ENCODE assay signal across 8 cellular contexts in the genomic region with DNA sequence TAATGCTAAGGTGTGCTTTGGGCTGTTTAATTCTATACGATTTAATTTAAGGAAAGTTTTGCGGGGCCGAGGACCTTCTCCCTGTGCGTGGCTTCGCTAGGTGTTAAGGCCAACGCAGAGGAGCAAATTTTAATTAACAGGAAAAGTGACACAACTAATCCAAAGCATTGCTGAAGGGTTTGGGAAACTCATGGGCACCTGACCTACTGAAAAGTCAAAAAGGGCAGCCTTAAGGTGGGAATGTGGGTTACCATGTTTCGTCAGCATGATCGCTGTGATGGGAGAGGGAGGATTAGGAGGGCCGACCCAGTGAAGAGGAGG. TPM values are rescaled to one million over a fixed set of nuclear protein-coding genes. Genes with fewer than 3 reads are reported as not detected.
DNase-seq lines count a peak whose midpoint lies in the region; ATAC-seq and TF ChIP-seq lines count a peak whose summit lies in the region.

No MANE protein-coding gene starts in this region.

- H3K4me2 ChIP-seq in IMR-90 (ENCODE audit: low read depth, low read length), result peak overlapping the region; percentile 98

- H4K5ac ChIP-seq in IMR-90 (ENCODE audit: low read depth, low read length), result peak overlapping the region; percentile 98

- TF ChIP-seq CTCF in AG04449 (IDR thresholded peaks at IDR 0.05; ENCODE audit: insufficient read depth, low read length, missing control alignments) (no peak), IMR-90 (conservative IDR thresholded peaks at IDR 0.05; ENCODE audit: low read depth, low read length) (no peak)

- TF ChIP-seq POLR2A in IMR-90 (IDR thresholded peaks at IDR 0.05; ENCODE audit: low read depth, low read length), result no peak

- H3K9me3 ChIP-seq in IMR-90 (ENCODE audit: control insufficient read depth, insufficient read depth, low read length) (no peaks in the 10 kb centered on the region), muscle layer of duodenum (ENCODE audit: control insufficient read depth in 1 of 2, low read length in 2 of 2) (no peaks in the 10 kb centered on the region)

- TF ChIP-seq RAD21 in IMR-90 (IDR thresholded peaks at IDR 0.05; ENCODE audit: low read length), result no peak

- dilution Hi-C loops in IMR-90 (cut with HindIII; ENCODE audit: low sequenced_read_pairs, unreplicated experiment), result no loop called here

- H3K27me3 ChIP-seq in IMR-90 (ENCODE audit: control insufficient read depth, insufficient read depth, low read length) (no peaks in the 10 kb centered on the region), muscle layer of duodenum (ENCODE audit: low read depth, low read length) (no peaks in the 10 kb centered on the region)

- H3K9me1 ChIP-seq in IMR-90 (ENCODE audit: insufficient read depth, low read length), result no peaks in the 10 kb centered on the region; the same call in 1 of the 2 replicates

- H3K4me1 ChIP-seq in IMR-90 (ENCODE audit: control insufficient read depth, insufficient read depth, low read length) (peaks cover 2% of the 10 kb centered on the region), muscle layer of duodenum (ENCODE audit: control insufficient read depth in 1 of 2, insufficient read depth in 2 of 2, low read length in 2 of 2) (peaks cover 0 to 31% of the 10 kb centered on the region in 2 donors)

- H4K91ac ChIP-seq in IMR-90 (ENCODE audit: insufficient read depth, low read depth, low read length), result peak overlapping the region; percentile 57; the same call in 1 of the 2 replicates

- peak overlapping the region; percentile 89 for H3K23ac ChIP-seq in IMR-90 (ENCODE audit: low read depth, low read length)

- POLR2A ChIA-PET in AG04449 (lab: Yijun Ruan, JAX), result interaction anchor here (1.0 to 1.2 kb wide), 2 partner anchors 11 to 20 kb away, joined by 5 to 6 read pairs; no protein-coding TSS in a partner anchor
- POLR2A ChIA-PET in IMR-90 (lab: Charles Lee; ENCODE audit: unreplicated experiment), result interaction anchor here (1.2 kb wide), 1 partner anchor 10 kb away, joined by 6 read pairs; no protein-coding TSS in a partner anchor

- peak overlapping the region; percentile 42 for H2AK9ac ChIP-seq in IMR-90 (replicated peaks; ENCODE audit: low read depth, low read length, poor library complexity)

- H2AK5ac ChIP-seq in IMR-90 (ENCODE audit: low read depth, low read length), result peak overlapping the region; percentile 89

- peak overlapping the region; percentile 54; the same call in 1 of the 2 replicates for H3K18ac ChIP-seq in IMR-90 (ENCODE audit: low read depth, low read length)

- peaks cover 12 to 53% of the 10 kb centered on the region in 2 experiments for H3K79me1 ChIP-seq in IMR-90 (ENCODE audit: low read depth in 1 of 2, low read length in 2 of 2)

- no peak for ATAC-seq in IMR-90 (ENCODE audit: low read depth)
- no peak for ATAC-seq in HG03045 (IDR thresholded peaks at IDR 0.05; ENCODE audit: unreplicated experiment)

- in situ Hi-C loops in IMR-90 (cut with MboI; ENCODE audit: low sequenced_read_pairs), result no loop called here

- 0 out of 2 replicates have a peak overlapping the region, but pooled peaks have one; percentile 22 for H3K56ac ChIP-seq in IMR-90 (ENCODE audit: extremely low read depth, insufficient read depth, low read length)

- DNase-seq in AG04449 (ENCODE audit: low read depth, low spot score) (no peak), IMR-90 (no peak), caudate nucleus (lab: John Stamatoyannopoulos, UW) (peak in 1 of 61 donors; percentile 42), SIG-M5 (lab: John Stamatoyannopoulos, UW) (no peak), NCI-H1417 (lab: John Stamatoyannopoulos, UW) (no peak), NCI-H526 (lab: John Stamatoyannopoulos, UW) (no peak)

- H3K27ac ChIP-seq in IMR-90 (ENCODE audit: insufficient read depth, low read length) (peak overlapping the region; percentile 79), caudate nucleus (ENCODE audit: low read depth, low read length) (peak overlapping the region; percentile 77), muscle layer of duodenum (ENCODE audit: low read length) (peak overlapping the region; percentile 85)

- BruUV-seq in IMR-90 (replicated peaks; lab: Mats Ljungman, UMichigan), result no TSS peak

- peak overlapping the region; percentile 89 for H3K14ac ChIP-seq in IMR-90 (replicated peaks; ENCODE audit: low read depth, low read length)

- CTCF ChIA-PET in AG04449 (lab: Yijun Ruan, JAX) (interaction anchor here (2.5 kb wide), 1 partner anchor 48 kb away, joined by 11 read pairs; a partner anchor contains a TSS), IMR-90 (lab: Yijun Ruan, JAX) (interaction anchor here (0.8 kb wide), 1 partner anchor 10 kb away, joined by 6 read pairs; no protein-coding TSS in a partner anchor)

- no peak overlapping the region for H2BK20ac ChIP-seq in IMR-90 (ENCODE audit: low read depth, low read length)

- peaks cover 1% of the 10 kb centered on the region; the same call in 1 of the 2 replicates for H4K20me1 ChIP-seq in IMR-90 (ENCODE audit: insufficient read depth, low read length)

- H2BK15ac ChIP-seq in IMR-90 (ENCODE audit: low read depth, low read length), result no peak overlapping the region

- peaks cover 45% of the 10 kb centered on the region for H3K36me3 ChIP-seq in IMR-90 (ENCODE audit: control insufficient read depth, insufficient read depth, low read length)
- peaks cover 40 to 55% of the 10 kb centered on the region in 2 donors for H3K36me3 ChIP-seq in muscle layer of duodenum (ENCODE audit: control insufficient read depth in 1 of 2, insufficient read depth in 2 of 2, low read length in 2 of 2)

- peak overlapping the region; percentile 78 for H2BK5ac ChIP-seq in IMR-90 (ENCODE audit: low read depth, low read length, poor library complexity, severe bottlenecking)

- H2AFZ ChIP-seq in IMR-90 (replicated peaks; ENCODE audit: low read length, poor library complexity), result peak overlapping the region; percentile 90

- peak overlapping the region; percentile 32; the same call in 1 of the 2 replicates for H2BK120ac ChIP-seq in IMR-90 (ENCODE audit: low read depth, low read length)

- H3K4me3 ChIP-seq in AG04449 (ENCODE audit: low read depth, low read length) (peak overlapping the region; percentile 75), IMR-90 (ENCODE audit: insufficient read depth, low read depth, low read length) (peak overlapping the region; percentile 90), muscle layer of duodenum (ENCODE audit: low read depth in 1 of 2, low read length in 2 of 2) (peak overlapping the region; percentile 80 to 85)

- H3K4ac ChIP-seq in IMR-90 (ENCODE audit: low read depth, low read length), result peak overlapping the region; percentile 91

- peak overlapping the region; percentile 88 for H3K9ac ChIP-seq in IMR-90 (ENCODE audit: low read depth, low read length)

- peak overlapping the region; percentile 88 to 97 for H4K8ac ChIP-seq in IMR-90 (ENCODE audit: low read depth in 2 of 2, low read length in 2 of 2)

- 100% methylated on average over 2 of the region's 9 CpGs; no CpG with 5 or more reads in 1 of the 2 experiments for WGBS in IMR-90 (ENCODE audit: extremely low coverage in 2 of 2, insufficient read length in 1 of 2), 2 experiments

- intact Hi-C loops in IMR-90 (cut with micrococcal nuclease), result no loop called here

TF ChIP-seq in IMR-90, 13 proteins besides CTCF, POLR2A, EP300 and RAD21:
- no peak for TF ChIP-seq MAZ (IDR thresholded peaks at IDR 0.05; ENCODE audit: borderline replicate concordance, low read depth, low read length)
- no peak for TF ChIP-seq MAFK (IDR thresholded peaks at IDR 0.05; ENCODE audit: low read depth, low read length)
- TF ChIP-seq RFX5 (IDR thresholded peaks at IDR 0.05; ENCODE audit: low read depth, low read length), result no peak
- TF ChIP-seq, protein P1, sequence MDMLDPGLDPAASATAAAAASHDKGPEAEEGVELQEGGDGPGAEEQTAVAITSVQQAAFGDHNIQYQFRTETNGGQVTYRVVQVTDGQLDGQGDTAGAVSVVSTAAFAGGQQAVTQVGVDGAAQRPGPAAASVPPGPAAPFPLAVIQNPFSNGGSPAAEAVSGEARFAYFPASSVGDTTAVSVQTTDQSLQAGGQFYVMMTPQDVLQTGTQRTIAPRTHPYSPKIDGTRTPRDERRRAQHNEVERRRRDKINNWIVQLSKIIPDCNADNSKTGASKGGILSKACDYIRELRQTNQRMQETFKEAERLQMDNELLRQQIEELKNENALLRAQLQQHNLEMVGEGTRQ (IDR thresholded peaks at IDR 0.05; ENCODE audit: low read depth, low read length), result no peak
- TF ChIP-seq, protein P2, sequence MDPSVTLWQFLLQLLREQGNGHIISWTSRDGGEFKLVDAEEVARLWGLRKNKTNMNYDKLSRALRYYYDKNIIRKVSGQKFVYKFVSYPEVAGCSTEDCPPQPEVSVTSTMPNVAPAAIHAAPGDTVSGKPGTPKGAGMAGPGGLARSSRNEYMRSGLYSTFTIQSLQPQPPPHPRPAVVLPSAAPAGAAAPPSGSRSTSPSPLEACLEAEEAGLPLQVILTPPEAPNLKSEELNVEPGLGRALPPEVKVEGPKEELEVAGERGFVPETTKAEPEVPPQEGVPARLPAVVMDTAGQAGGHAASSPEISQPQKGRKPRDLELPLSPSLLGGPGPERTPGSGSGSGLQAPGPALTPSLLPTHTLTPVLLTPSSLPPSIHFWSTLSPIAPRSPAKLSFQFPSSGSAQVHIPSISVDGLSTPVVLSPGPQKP (IDR thresholded peaks at IDR 0.05; ENCODE audit: borderline replicate concordance, low read depth, low read length), result no peak
- TF ChIP-seq MXI1 (IDR thresholded peaks at IDR 0.05; ENCODE audit: borderline replicate concordance, low read depth, low read length), result no peak
- no peak for TF ChIP-seq RCOR1 (IDR thresholded peaks at IDR 0.05; ENCODE audit: insufficient replicate concordance, low read length)
- TF ChIP-seq CEBPB (IDR thresholded peaks at IDR 0.05; ENCODE audit: low read depth, low read length), result no peak
- no peak for TF ChIP-seq BHLHE40 (IDR thresholded peaks at IDR 0.05; ENCODE audit: low read depth, low read length)
- TF ChIP-seq NFE2L2 (IDR thresholded peaks at IDR 0.05; ENCODE audit: low read depth, low read length), result no peak
- no peak for TF ChIP-seq FOS (IDR thresholded peaks at IDR 0.05; ENCODE audit: low read depth, low read length)
TF ChIP-seq in IMR-90: peak in this region for 0.

RNA-seq across cellular contexts. Expression of a gene that starts 0.4 kb away (rescaled TPM):
- total RNA-seq in IMR-90 (2012; rRNA removed), result 6.1 and 7.7 TPM in 2 replicates
- 19.1 and 19.5 TPM in 2 replicates for polyA plus RNA-seq in IMR-90 (2012; rRNA removed)
- polyA plus RNA-seq in IMR-90 (2012; cell fraction: cytosol; rRNA removed), result 10.0 and 10.2 TPM in 2 replicates
- 166 and 221 TPM in 2 replicates for polyA plus RNA-seq in IMR-90 (2012; cell fraction: nucleus; rRNA removed; ENCODE audit: low replicate concordance)

RNA-seq across cellular contexts. Expression of a gene that starts 10.5 kb away (rescaled TPM):
- total RNA-seq in IMR-90 (2012; rRNA removed), result 20.6 TPM in 2 replicates
- 56.3 and 69.1 TPM in 2 replicates for polyA plus RNA-seq in IMR-90 (2012; rRNA removed)
- 36.9 and 62.2 TPM in 2 replicates for polyA plus RNA-seq in IMR-90 (2012; cell fraction: cytosol; rRNA removed)
- polyA plus RNA-seq in IMR-90 (2012; cell fraction: nucleus; rRNA removed; ENCODE audit: low replicate concordance), result 71.8 and 84.9 TPM in 2 replicates

RNA-seq across cellular contexts. Expression of a gene that starts 47.7 kb away (rescaled TPM):
- 19.0 and 22.8 TPM in 2 replicates for total RNA-seq in IMR-90 (2012; rRNA removed)
- 47.8 and 58.0 TPM in 2 replicates for polyA plus RNA-seq in IMR-90 (2012; rRNA removed)
- 192 and 227 TPM in 2 replicates for polyA plus RNA-seq in IMR-90 (2012; cell fraction: cytosol; rRNA removed)
- 42.4 and 83.8 TPM in 2 replicates for polyA plus RNA-seq in IMR-90 (2012; cell fraction: nucleus; rRNA removed; ENCODE audit: low replicate concordance)
